In genomic region chr12:131827961-131828534, GRCh38 we compare ENCODE assay signal across 8 cellular contexts. TPM values are rescaled to one million over a fixed set of nuclear protein-coding genes. Genes with fewer than 3 reads are reported as not detected.
A peak's percentile ranks its signal among the peaks of the same experiment; 100 is the strongest.
DNase-seq lines count a peak whose midpoint lies in the region; ATAC-seq and TF ChIP-seq lines count a peak whose summit lies in the region.

Gene MMP17 (plus strand): TSS chr12:131828393. CDS start chr12:131828495, 102 bp downstream.

- H3K36me3 ChIP-seq in Peyer's patch, result no peaks in the 10 kb centered on the region

- TF ChIP-seq POLR2A in Peyer's patch (IDR thresholded peaks at IDR 0.05), result no peak

- H3K4me3 ChIP-seq in Peyer's patch, result peak within 1 kb of the TSS; percentile 19 to 59 (median 52)

- TF ChIP-seq CTCF in Peyer's patch (IDR thresholded peaks at IDR 0.05), result peak in 2 of 6 experiments; percentile 5 to 10

- H3K4me1 Mint-ChIP-seq in activated CD4-positive, alpha-beta T cell treated with anti-CD3 and anti-CD28 coated beads, Interleukin-2, amount 10 ng/mL, durations not matched to agents 7 days and 5 days, result peaks cover 13% of the 10 kb centered on the region
- peaks cover 10% of the 10 kb centered on the region for H3K4me1 Mint-ChIP-seq in stimulated activated naive CD8-positive, alpha-beta T cell treated with anti-CD3 and anti-CD28 coated beads, Interleukin-15, Interleukin-2, amounts not matched to agents 100 ng/mL and 50 ng/mL, for 24 hours (ENCODE audit: low read depth)

- peaks cover 50% of the 10 kb centered on the region for H3K27me3 Mint-ChIP-seq in activated CD4-positive, alpha-beta T cell treated with anti-CD3 and anti-CD28 coated beads, Interleukin-2, amount 10 ng/mL, durations not matched to agents 7 days and 5 days
- peaks cover 34% of the 10 kb centered on the region for H3K27me3 Mint-ChIP-seq in stimulated activated naive CD8-positive, alpha-beta T cell treated with anti-CD3 and anti-CD28 coated beads, Interleukin-15, Interleukin-2, amounts not matched to agents 100 ng/mL and 50 ng/mL, for 24 hours

- H3K27me3 ChIP-seq in Peyer's patch, result peaks cover 0 to 16% of the 10 kb centered on the region in 2 donors

- no peaks in the 10 kb centered on the region for H3K36me3 Mint-ChIP-seq in activated CD4-positive, alpha-beta T cell treated with anti-CD3 and anti-CD28 coated beads, Interleukin-2, amount 10 ng/mL, durations not matched to agents 7 days and 5 days (ENCODE audit: low read depth)
- H3K36me3 Mint-ChIP-seq in stimulated activated naive CD8-positive, alpha-beta T cell treated with anti-CD3 and anti-CD28 coated beads, Interleukin-15, Interleukin-2, amounts not matched to agents 100 ng/mL and 50 ng/mL, for 24 hours (ENCODE audit: low read depth), result no peaks in the 10 kb centered on the region

- DNase-seq in activated CD4-positive, alpha-beta T cell treated with anti-CD3 and anti-CD28 coated beads, Interleukin-2, amount 10 ng/mL, durations not matched to agents 7 days and 5 days, result peak; percentile 31
- no peak for DNase-seq in activated CD4-positive, alpha-beta T cell treated with anti-CD3 and anti-CD28 coated beads, Interleukin-2, amount 50 U/mL, for 4 hours
- DNase-seq in Peyer's patch (peak in 2 of 3 donors; percentile 58 to 67), caudate nucleus (lab: John Stamatoyannopoulos, UW) (peak in 15 of 61 donors; percentile 16 to 63 (median 36)), kidney tubule cell (ENCODE audit: low spot score) (peak; percentile 31)

- H3K4me3 Mint-ChIP-seq in activated CD4-positive, alpha-beta T cell treated with anti-CD3 and anti-CD28 coated beads, Interleukin-2, amount 10 ng/mL, durations not matched to agents 7 days and 5 days, result peak within 1 kb of the TSS; percentile 48
- H3K4me3 Mint-ChIP-seq in stimulated activated naive CD8-positive, alpha-beta T cell treated with anti-CD3 and anti-CD28 coated beads, Interleukin-15, Interleukin-2, amounts not matched to agents 100 ng/mL and 50 ng/mL, for 24 hours, result peak within 1 kb of the TSS; percentile 72

- peaks cover 0 to 47% (median 22%) of the 10 kb centered on the region in 4 donors for H3K4me1 ChIP-seq in Peyer's patch

- ATAC-seq in HG02678 (IDR thresholded peaks at IDR 0.05; ENCODE audit: unreplicated experiment) (peak; percentile 69), HG02970 (IDR thresholded peaks at IDR 0.05; ENCODE audit: low FRiP score, unreplicated experiment) (no peak)

- peak within 1 kb of the TSS in 2 of 4 donors; percentile 44 to 65 for H3K27ac ChIP-seq in Peyer's patch
- peak within 1 kb of the TSS; percentile 58 for H3K27ac ChIP-seq in caudate nucleus (ENCODE audit: low read depth, low read length)

- no peak within 1 kb of the TSS for H3K27ac Mint-ChIP-seq in activated CD4-positive, alpha-beta T cell treated with anti-CD3 and anti-CD28 coated beads, Interleukin-2, amount 10 ng/mL, durations not matched to agents 7 days and 5 days
- no peak within 1 kb of the TSS for H3K27ac Mint-ChIP-seq in stimulated activated naive CD8-positive, alpha-beta T cell treated with anti-CD3 and anti-CD28 coated beads, Interleukin-15, Interleukin-2, amounts not matched to agents 100 ng/mL and 50 ng/mL, for 24 hours

- POLR2A ChIA-PET in activated CD4-positive, alpha-beta T cell treated with anti-CD3 and anti-CD28 coated beads, Interleukin-2, amount 10 ng/mL, durations not matched to agents 7 days and 5 days (lab: Charles Lee), result no interaction called here

- CTCF ChIA-PET in activated CD4-positive, alpha-beta T cell treated with anti-CD3 and anti-CD28 coated beads, Interleukin-2, amount 10 ng/mL, durations not matched to agents 7 days and 5 days (lab: Charles Lee), result interaction anchor here (0.7 kb wide), 1 partner anchor 108 kb away, joined by 3 read pairs; no protein-coding TSS in a partner anchor

- no peaks in the 10 kb centered on the region for H3K9me3 Mint-ChIP-seq in activated CD4-positive, alpha-beta T cell treated with anti-CD3 and anti-CD28 coated beads, Interleukin-2, amount 10 ng/mL, durations not matched to agents 7 days and 5 days
- H3K9me3 Mint-ChIP-seq in stimulated activated naive CD8-positive, alpha-beta T cell treated with anti-CD3 and anti-CD28 coated beads, Interleukin-15, Interleukin-2, amounts not matched to agents 100 ng/mL and 50 ng/mL, for 24 hours, result no peaks in the 10 kb centered on the region

- H3K9me3 ChIP-seq in Peyer's patch, result no peaks in the 10 kb centered on the region

RNA-seq across cellular contexts. Expression of gene MMP17, which starts in this region (rescaled TPM):
- total RNA-seq in activated CD4-positive, alpha-beta T cell treated with anti-CD3 and anti-CD28 coated beads, Interleukin-2, amount 10 ng/mL, durations not matched to agents 7 days and 5 days, result under 1 TPM in 1 of 2 experiments, not detected in 1; 0.10 TPM
- total RNA-seq in Peyer's patch, result 10 to 100 TPM in 1 of 4 donors, 1 to 10 TPM in 2, not detected in 1; 4.0 to 32.2 (median 5.3) TPM

Comparison
In these comparisons a context has a peak if more than half of its experiments do, and no peak if none do; other contexts are left out.
1. Peak in DNase-seq in activated CD4-positive, alpha-beta T cell treated with anti-CD3 and anti-CD28 coated beads, Interleukin-2, amount 10 ng/mL, durations not matched to agents 7 days and 5 days; RNA of the gene not detected or under 1 TPM.
2. DNase-seq: peak in Peyer's patch (2 of 3) and kidney tubule cell (single experiment); none in activated CD4-positive, alpha-beta T cell treated with anti-CD3 and anti-CD28 coated beads, Interleukin-2, amount 50 U/mL, for 4 hours (0 of 2).